Comparison of ENCODE assay signal across 10 cellular contexts in the genomic region with DNA sequence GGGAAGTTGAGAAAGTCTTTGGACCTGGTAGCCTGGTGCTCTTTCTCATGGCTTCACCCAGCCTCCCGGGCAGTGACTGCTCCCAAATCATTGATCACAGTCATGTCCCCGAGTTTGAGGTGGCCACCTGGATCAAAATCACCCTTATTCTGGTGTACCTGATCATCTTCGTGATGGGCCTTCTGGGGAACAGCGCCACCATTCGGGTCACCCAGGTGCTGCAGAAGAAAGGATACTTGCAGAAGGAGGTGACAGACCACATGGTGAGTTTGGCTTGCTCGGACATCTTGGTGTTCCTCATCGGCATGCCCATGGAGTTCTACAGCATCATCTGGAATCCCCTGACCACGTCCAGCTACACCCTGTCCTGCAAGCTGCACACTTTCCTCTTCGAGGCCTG. TPM values are rescaled to one million over a fixed set of nuclear protein-coding genes. Genes with fewer than 3 reads are reported as not detected.
DNase-seq lines count a peak whose midpoint lies in the region; ATAC-seq, FAIRE-seq and TF ChIP-seq lines count a peak whose summit lies in the region.
"Had no signal": no experiment of that assay in that cellular context is flagged by ENCODE, and none has a peak within 500 bp of the region (broad histone marks: within the 10 kb centered on the region; RNA-seq: fewer than 3 reads in every experiment).

No MANE protein-coding gene starts in this region.

- peak overlapping the region; percentile 69 for H3K4me3 ChIP-seq in HUES48 (ENCODE audit: low read depth, low read length)
- H3K4me3 ChIP-seq in brain microvascular endothelial cell (ENCODE audit: low read depth, low read length): no peak overlapping the region
- peak overlapping the region; percentile 45 to 51 for H3K4me3 ChIP-seq in testis

- no peak for ATAC-seq in left colon
- no peak for ATAC-seq in HG03139 (IDR thresholded peaks at IDR 0.05; ENCODE audit: unreplicated experiment)
- no peak for ATAC-seq in natural killer cell treated with Interleukin-12 subunit alpha and Interleukin-12 subunit beta and Interleukin-15 and Interleukin-18, amount 100 ng/mL, for 72 hours
- no peak for ATAC-seq in stimulated activated naive CD8-positive, alpha-beta T cell treated with anti-CD3 and anti-CD28 coated beads, Interleukin-15, amount 100 ng/mL, for 72 hours

- H3K4me1 ChIP-seq in HUES48 (ENCODE audit: control insufficient read depth, insufficient read depth, low read length) (peaks cover 13% of the 10 kb centered on the region), testis (peaks cover 6% of the 10 kb centered on the region)

- no peak for FAIRE-seq in H54 (lab: Jason Lieb, UNC)

- no peak overlapping the region for H3K27ac Mint-ChIP-seq in natural killer cell treated with Interleukin-12 subunit alpha and Interleukin-12 subunit beta and Interleukin-15 and Interleukin-18, amount 100 ng/mL, for 72 hours
- H3K27ac Mint-ChIP-seq in stimulated activated naive CD8-positive, alpha-beta T cell treated with anti-CD3 and anti-CD28 coated beads, Interleukin-15, amount 100 ng/mL, for 72 hours: no peak overlapping the region

- peak; percentile 16 for TF ChIP-seq CTCF in brain microvascular endothelial cell (IDR thresholded peaks at IDR 0.05; ENCODE audit: low read depth, low read length, missing control alignments)
- no peak for TF ChIP-seq CTCF in testis (IDR thresholded peaks at IDR 0.05)

- 60 to 83% methylated on average over 9 of the region's 9 CpGs for WGBS in testis, 2 donors

- DNase-seq in brain microvascular endothelial cell (no peak), left colon (peak; percentile 43 to 51), testis (no peak), H54 (ENCODE audit: insufficient read length, low spot score) (no peak)
- no peak for DNase-seq in natural killer cell treated with Interleukin-12 subunit alpha and Interleukin-12 subunit beta and Interleukin-15 and Interleukin-18, amount 100 ng/mL, for 72 hours (ENCODE audit: low spot score)
- no peak for DNase-seq in stimulated activated naive CD8-positive, alpha-beta T cell treated with anti-CD3 and anti-CD28 coated beads, Interleukin-15, amount 100 ng/mL, for 72 hours
- DNase-seq: erythroblast, Karpas-422 had no signal

- intact Hi-C loops in left colon (cut with DNase I, micrococcal nuclease): no loop called here
- intact Hi-C loops in testis (cut with DNase I; ENCODE audit: low total_unique reads): no loop called here

- H3K27ac ChIP-seq in HUES48 (ENCODE audit: low read depth, low read length) (no peak overlapping the region), brain microvascular endothelial cell (no peak overlapping the region), testis (no peak overlapping the region)

- no peak for TF ChIP-seq POLR2A in testis (IDR thresholded peaks at IDR 0.05)
- TF ChIP-seq POLR2A in H54 (IDR thresholded peaks at IDR 0.05; ENCODE audit: low read depth, low read length): no peak

- H3K9me3 ChIP-seq in HUES48 (ENCODE audit: control insufficient read depth, insufficient read depth, low read length) (no peaks in the 10 kb centered on the region), testis (no peaks in the 10 kb centered on the region)

- H3K36me3 ChIP-seq in HUES48 (ENCODE audit: control insufficient read depth, insufficient read depth, low read length) (no peaks in the 10 kb centered on the region), brain microvascular endothelial cell (replicated peaks) (no peaks in the 10 kb centered on the region), testis (ENCODE audit: low read depth, missing control alignments) (no peaks in the 10 kb centered on the region)

- peaks cover 34% of the 10 kb centered on the region for H3K27me3 ChIP-seq in HUES48 (ENCODE audit: control insufficient read depth, insufficient read depth, low read length)
- no peaks in the 10 kb centered on the region for H3K27me3 ChIP-seq in brain microvascular endothelial cell (replicated peaks)
- H3K27me3 ChIP-seq in testis: no peaks in the 10 kb centered on the region

- H3K27me3 Mint-ChIP-seq in natural killer cell treated with Interleukin-12 subunit alpha and Interleukin-12 subunit beta and Interleukin-15 and Interleukin-18, amount 100 ng/mL, for 72 hours: peaks cover 7 to 8% of the 10 kb centered on the region in 2 donors
- H3K27me3 Mint-ChIP-seq in stimulated activated naive CD8-positive, alpha-beta T cell treated with anti-CD3 and anti-CD28 coated beads, Interleukin-15, amount 100 ng/mL, for 72 hours: peaks cover 53% of the 10 kb centered on the region

- in situ Hi-C loops in brain microvascular endothelial cell (cut with HindIII; ENCODE audit: low pct_ligation_motif_present, low sequenced_read_pairs): no loop called here

- H3K4me3 Mint-ChIP-seq in natural killer cell treated with Interleukin-12 subunit alpha and Interleukin-12 subunit beta and Interleukin-15 and Interleukin-18, amount 100 ng/mL, for 72 hours: no peak overlapping the region
- no peak overlapping the region for H3K4me3 Mint-ChIP-seq in stimulated activated naive CD8-positive, alpha-beta T cell treated with anti-CD3 and anti-CD28 coated beads, Interleukin-15, amount 100 ng/mL, for 72 hours

- no peaks in the 10 kb centered on the region for H3K36me3 Mint-ChIP-seq in natural killer cell treated with Interleukin-12 subunit alpha and Interleukin-12 subunit beta and Interleukin-15 and Interleukin-18, amount 100 ng/mL, for 72 hours

- no peaks in the 10 kb centered on the region for H3K4me1 Mint-ChIP-seq in natural killer cell treated with Interleukin-12 subunit alpha and Interleukin-12 subunit beta and Interleukin-15 and Interleukin-18, amount 100 ng/mL, for 72 hours (ENCODE audit: low read depth in 2 of 2)
- no peaks in the 10 kb centered on the region for H3K4me1 Mint-ChIP-seq in stimulated activated naive CD8-positive, alpha-beta T cell treated with anti-CD3 and anti-CD28 coated beads, Interleukin-15, amount 100 ng/mL, for 72 hours

- H3K9ac ChIP-seq in HUES48 (ENCODE audit: low read depth, low read length): no peak overlapping the region

- peaks cover 3% of the 10 kb centered on the region for H3K9me3 Mint-ChIP-seq in natural killer cell treated with Interleukin-12 subunit alpha and Interleukin-12 subunit beta and Interleukin-15 and Interleukin-18, amount 100 ng/mL, for 72 hours
- peaks cover 0 to 15% of the 10 kb centered on the region in 2 donors for H3K9me3 Mint-ChIP-seq in stimulated activated naive CD8-positive, alpha-beta T cell treated with anti-CD3 and anti-CD28 coated beads, Interleukin-15, amount 100 ng/mL, for 72 hours

RNA-seq across cellular contexts. Expression of a gene that starts 0.4 kb away (rescaled TPM):
- total RNA-seq in left colon: 10 to 100 TPM; 22.1 to 22.3 TPM
- 1 to 10 TPM; 2.7 to 4.0 TPM for total RNA-seq in testis
- polyA plus RNA-seq in testis (ENCODE audit: insufficient read depth, low read depth, low replicate concordance): 19.5 TPM
- not detected for total RNA-seq in natural killer cell treated with Interleukin-12 subunit alpha and Interleukin-12 subunit beta and Interleukin-15 and Interleukin-18, amount 100 ng/mL, for 72 hours

Comparison
In these comparisons a context has a peak if more than half of its experiments do, and no peak if none do; other contexts are left out.
1. DNase-seq: peak in left colon (2 of 2); none in brain microvascular endothelial cell (single experiment), testis (single experiment), natural killer cell treated with Interleukin-12 subunit alpha and Interleukin-12 subunit beta and Interleukin-15 and Interleukin-18, amount 100 ng/mL, for 72 hours (single experiment), stimulated activated naive CD8-positive, alpha-beta T cell treated with anti-CD3 and anti-CD28 coated beads, Interleukin-15, amount 100 ng/mL, for 72 hours (0 of 2) and H54 (single experiment).
2. RNA of a gene that starts 0.4 kb away (total RNA-seq): 22.1 to 22.3 TPM in left colon; 2.7 to 4.0 TPM in testis and not detected in natural killer cell treated with Interleukin-12 subunit alpha and Interleukin-12 subunit beta and Interleukin-15 and Interleukin-18, amount 100 ng/mL, for 72 hours; every median in the first group is over 4 times any median in the second.